Comparison of ENCODE assay signal across 19 cellular contexts in the genomic region with DNA sequence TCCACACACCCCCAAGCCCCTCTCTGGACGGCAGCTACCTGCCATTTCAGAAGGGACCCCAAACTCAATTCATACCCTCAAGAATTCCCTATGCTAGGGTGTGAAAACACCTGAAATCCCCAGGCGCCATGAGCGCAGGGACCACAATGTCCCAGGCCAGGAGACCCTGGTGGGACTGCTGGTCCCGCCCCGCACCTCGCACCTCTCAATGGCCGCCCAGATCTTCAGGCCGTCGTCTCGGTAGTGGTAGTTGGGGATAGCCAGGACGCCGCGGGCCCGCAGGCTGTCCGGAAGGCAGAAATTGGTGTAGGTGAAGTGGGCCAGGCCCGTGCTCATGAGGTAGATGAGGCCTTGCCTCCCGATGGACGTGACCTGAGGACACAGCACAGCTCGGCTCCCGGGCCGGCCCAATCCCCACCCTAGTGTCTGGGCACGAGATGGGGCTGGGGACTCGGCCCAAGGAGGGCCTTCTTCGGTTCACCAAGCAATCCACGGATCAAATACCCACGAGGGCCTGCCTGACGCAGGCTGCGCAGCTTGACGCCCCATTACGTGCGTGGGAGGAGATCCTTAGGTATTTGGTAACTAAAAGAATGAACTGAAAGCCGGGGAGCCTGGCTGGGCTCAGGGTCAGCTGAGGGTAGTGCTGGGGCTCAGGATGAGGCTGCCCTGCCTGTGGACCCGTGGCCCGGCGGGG. TPM values are rescaled to one million over a fixed set of nuclear protein-coding genes. Genes with fewer than 3 reads are reported as not detected.
DNase-seq lines count a peak whose midpoint lies in the region; ATAC-seq and TF ChIP-seq lines count a peak whose summit lies in the region.
"Had no signal": no experiment of that assay in that cellular context is flagged by ENCODE, and none has a peak within 500 bp of the region (broad histone marks: within the 10 kb centered on the region; RNA-seq: fewer than 3 reads in every experiment).

No MANE protein-coding gene starts in this region.

- H3K4me2 ChIP-seq in OCI-LY3 (ENCODE audit: low read length) = peak overlapping the region; percentile 100
- H3K4me2 ChIP-seq in hepatocyte = peak overlapping the region; percentile 91

- ATAC-seq in CD8-positive, alpha-beta T cell = no peak
- ATAC-seq in GM18520 (IDR thresholded peaks at IDR 0.05; ENCODE audit: unreplicated experiment) (no peak), GM19467 (IDR thresholded peaks at IDR 0.05; ENCODE audit: unreplicated experiment) (no peak)

- CTCF ChIA-PET in CD8-positive, alpha-beta T cell (lab: Charles Lee) = interaction anchor here (0.6 to 10.6 kb wide), 22 partner anchors 8 to 212 kb away, joined by 3 to 186 read pairs (median 4); a partner anchor contains a TSS

- peak overlapping the region; percentile 45 for H3K4me3 Mint-ChIP-seq in CD8-positive, alpha-beta T cell
- H3K4me3 Mint-ChIP-seq in progenitor cell of endocrine pancreas (ENCODE audit: low read depth) = peak overlapping the region; percentile 21

- H2AFZ ChIP-seq in OCI-LY3 (ENCODE audit: low read depth, low read length) (no peak overlapping the region), hepatocyte (no peak overlapping the region)

- WGBS in hepatocyte (ENCODE audit: low lambda C conversion rate, missing lambda C conversion rate) = 87% methylated on average over 32 of the region's 35 CpGs

- peaks cover 21% of the 10 kb centered on the region for H3K27me3 Mint-ChIP-seq in CD8-positive, alpha-beta T cell (ENCODE audit: low read depth)
- H3K27me3 Mint-ChIP-seq in progenitor cell of endocrine pancreas = peaks cover 73% of the 10 kb centered on the region

- no peaks in the 10 kb centered on the region for H3K79me2 ChIP-seq in OCI-LY3 (ENCODE audit: low read length)
- no peaks in the 10 kb centered on the region for H3K79me2 ChIP-seq in hepatocyte

- H4K20me1 ChIP-seq in OCI-LY3 (ENCODE audit: insufficient read depth, low read length) = no peaks in the 10 kb centered on the region
- H4K20me1 ChIP-seq in hepatocyte (ENCODE audit: insufficient read depth, poor library complexity, severe bottlenecking) = no peaks in the 10 kb centered on the region

- no peaks in the 10 kb centered on the region for H3K9me3 ChIP-seq in CD8-positive, alpha-beta T cell (ENCODE audit: low read length)
- no peaks in the 10 kb centered on the region for H3K9me3 ChIP-seq in OCI-LY3 (ENCODE audit: insufficient read depth, low read length)
- H3K9me3 ChIP-seq in hepatocyte (ENCODE audit: low read depth) = no peaks in the 10 kb centered on the region
- H3K9me3 ChIP-seq: SJSA1 had no signal

- H3K36me3 ChIP-seq in CD8-positive, alpha-beta T cell (ENCODE audit: insufficient read depth, low read length) = no peaks in the 10 kb centered on the region
- H3K36me3 ChIP-seq in OCI-LY3 (replicated peaks; ENCODE audit: low read depth, low read length) (no peaks in the 10 kb centered on the region), hepatocyte (replicated peaks; ENCODE audit: insufficient read depth, low read depth) (no peaks in the 10 kb centered on the region)
- H3K36me3 ChIP-seq: SJSA1 had no signal

- no peaks in the 10 kb centered on the region for H3K27me3 ChIP-seq in CD8-positive, alpha-beta T cell (ENCODE audit: insufficient read depth, low read length)
- H3K27me3 ChIP-seq in OCI-LY3 (ENCODE audit: low read depth, low read length) = peaks cover 13% of the 10 kb centered on the region
- peaks cover 20% of the 10 kb centered on the region for H3K27me3 ChIP-seq in hepatocyte

- no peaks in the 10 kb centered on the region for H3K36me3 Mint-ChIP-seq in CD8-positive, alpha-beta T cell
- H3K36me3 Mint-ChIP-seq in progenitor cell of endocrine pancreas (ENCODE audit: insufficient read depth) = no peaks in the 10 kb centered on the region

- intact Hi-C loops in CD8-positive, alpha-beta T cell (cut with DNase I, micrococcal nuclease) = no loop called here

- H3K4me1 ChIP-seq in CD8-positive, alpha-beta T cell (ENCODE audit: insufficient read depth, low read length) = peaks cover 9% of the 10 kb centered on the region
- H3K4me1 ChIP-seq in OCI-LY3 (ENCODE audit: low read length) (no peaks in the 10 kb centered on the region), hepatocyte (ENCODE audit: insufficient read depth) (peaks cover 8% of the 10 kb centered on the region)

- H3K9ac ChIP-seq in OCI-LY3 (ENCODE audit: low read length) = no peak overlapping the region

- H3K4me1 Mint-ChIP-seq in CD8-positive, alpha-beta T cell (ENCODE audit: low read depth) = peaks cover 4% of the 10 kb centered on the region
- no peaks in the 10 kb centered on the region for H3K4me1 Mint-ChIP-seq in progenitor cell of endocrine pancreas (ENCODE audit: low read depth)

- no peak overlapping the region for H3K4me3 ChIP-seq in CD8-positive, alpha-beta T cell (ENCODE audit: low read depth, low read length)
- H3K4me3 ChIP-seq in OCI-LY3 (ENCODE audit: low read length) (peak overlapping the region; percentile 92; the same call in 1 of the 2 replicates), hepatocyte (no peak overlapping the region)
- H3K4me3 ChIP-seq: SJSA1 had no signal

- DNase-seq in CD8-positive, alpha-beta T cell = no peak
- DNase-seq in hepatocyte (ENCODE audit: low spot score) (no peak), progenitor cell of endocrine pancreas (ENCODE audit: low spot score, unreplicated experiment) (no peak), NCI-H2107 treated with DMSO at 0.1 percent for 48 hours (lab: John Stamatoyannopoulos, UW; ENCODE audit: unreplicated experiment) (no peak), 8988T (no peak)
- DNase-seq: CD4-positive, alpha-beta T cell; HCEC 1CT; KG1; NCI-H1048; NCI-H226; NCI-H526 treated with DMSO at 0.1 percent for 48 hours had no signal

- no peak overlapping the region for H3K27ac ChIP-seq in CD8-positive, alpha-beta T cell (ENCODE audit: low read depth, low read length)
- no peak overlapping the region for H3K27ac ChIP-seq in OCI-LY3 (ENCODE audit: low read length)
- no peak overlapping the region for H3K27ac ChIP-seq in hepatocyte
- H3K27ac ChIP-seq: RWPE1, SJSA1 had no signal

- no peaks in the 10 kb centered on the region for H3K9me2 ChIP-seq in hepatocyte (replicated peaks; ENCODE audit: insufficient read depth)

- no peaks in the 10 kb centered on the region for H3K9me3 Mint-ChIP-seq in CD8-positive, alpha-beta T cell
- no peaks in the 10 kb centered on the region for H3K9me3 Mint-ChIP-seq in progenitor cell of endocrine pancreas (ENCODE audit: low read depth)
- H3K9me3 Mint-ChIP-seq: CD4-positive, alpha-beta T cell had no signal

- no peak overlapping the region for H3K27ac Mint-ChIP-seq in CD8-positive, alpha-beta T cell
- no peak overlapping the region for H3K27ac Mint-ChIP-seq in progenitor cell of endocrine pancreas

- POLR2A ChIA-PET in CD8-positive, alpha-beta T cell (lab: Charles Lee) = interaction anchor here (1.1 to 1.8 kb wide), 2 partner anchors 8 to 11 kb away, joined by 3 to 10 read pairs; no protein-coding TSS in a partner anchor

- no peak for TF ChIP-seq CTCF in CD8-positive, alpha-beta T cell (IDR thresholded peaks at IDR 0.05)
- no peak for TF ChIP-seq CTCF in OCI-LY3 (IDR thresholded peaks at IDR 0.05; ENCODE audit: low read depth, low read length)
- TF ChIP-seq CTCF in hepatocyte (IDR thresholded peaks at IDR 0.05; ENCODE audit: poor library complexity) = no peak
- TF ChIP-seq CTCF in progenitor cell of endocrine pancreas (IDR thresholded peaks at IDR 0.05; ENCODE audit: unreplicated experiment) = no peak

RNA-seq across cellular contexts. Expression of a gene that starts 9.2 kb away (rescaled TPM):
- under 1 TPM; 0.11 to 0.33 TPM for total RNA-seq in CD8-positive, alpha-beta T cell
- total RNA-seq in hepatocyte (0.48 and 0.77 TPM in 2 replicates), progenitor cell of endocrine pancreas (not detected in 2 replicates)
- polyA plus RNA-seq in hepatocyte = 1.5 and 2.6 TPM in 2 replicates
- total RNA-seq: A673, Daoy, SJSA1 had no signal

RNA-seq across cellular contexts. Expression of a gene that starts 14.8 kb away (rescaled TPM):
- under 1 TPM; 0.30 to 0.92 TPM for total RNA-seq in CD8-positive, alpha-beta T cell
- total RNA-seq in hepatocyte (not detected in 2 replicates), progenitor cell of endocrine pancreas (0.47 TPM in 1 of 2 replicates, not detected in the other)
- not detected in 2 replicates for polyA plus RNA-seq in hepatocyte
- total RNA-seq: SJSA1 had no signal

RNA-seq across cellular contexts. Expression of a gene that starts 21.6 kb away (rescaled TPM):
- under 1 TPM in 1 of 2 experiments, not detected in 1; 0.68 TPM for total RNA-seq in CD8-positive, alpha-beta T cell
- total RNA-seq in hepatocyte = 0.52 and 2.0 TPM in 2 replicates
- 0.22 and 1.8 TPM in 2 replicates for polyA plus RNA-seq in hepatocyte
- total RNA-seq in progenitor cell of endocrine pancreas = 0.41 and 0.60 TPM in 2 replicates
- total RNA-seq: Daoy, M059J, SJSA1 had no signal

RNA-seq across cellular contexts. Expression of a gene that starts 43.1 kb away (rescaled TPM):
- 1,000 to 10,000 TPM; 1,922 to 1,926 TPM for total RNA-seq in CD8-positive, alpha-beta T cell
- total RNA-seq in hepatocyte (35.3 and 36.5 TPM in 2 replicates), progenitor cell of endocrine pancreas (37.2 and 40.8 TPM in 2 replicates)
- 107 and 143 TPM in 2 replicates for polyA plus RNA-seq in hepatocyte

RNA-seq across cellular contexts. Expression of a gene that starts 53.6 kb away (rescaled TPM):
- 100 to 1,000 TPM; 302 to 303 TPM for total RNA-seq in CD8-positive, alpha-beta T cell
- total RNA-seq in hepatocyte = 8.2 and 8.5 TPM in 2 replicates
- polyA plus RNA-seq in hepatocyte = 44.6 and 85.7 TPM in 2 replicates
- 46.4 and 48.1 TPM in 2 replicates for total RNA-seq in progenitor cell of endocrine pancreas
